15 cellular contexts compared by ENCODE assay signal in genomic region chr13:26011208-26011573, GRCh38. TPM values are rescaled to one million over a fixed set of nuclear protein-coding genes. Genes with fewer than 3 reads are reported as not detected.
DNase-seq lines count a peak whose midpoint lies in the region; ATAC-seq and TF ChIP-seq lines count a peak whose summit lies in the region.
"Had no signal": no experiment of that assay in that cellular context is flagged by ENCODE, and none has a peak within 500 bp of the region (broad histone marks: within the 10 kb centered on the region; RNA-seq: fewer than 3 reads in every experiment).

No MANE protein-coding gene starts in this region.

- no peak overlapping the region for H3K4me3 ChIP-seq in BLaER1 treated with 17β-estradiol and CSF1 and Interleukin-3, amounts not matched to agents 10 nM and 100 nM
- H3K4me3 ChIP-seq in CD8-positive, alpha-beta T cell (ENCODE audit: low read depth, low read length) = no peak overlapping the region
- H3K4me3 ChIP-seq in naive thymus-derived CD4-positive, alpha-beta T cell (ENCODE audit: low read length) = no peak overlapping the region
- H3K4me3 ChIP-seq: K562 had no signal

- no peak for TF ChIP-seq CTCF in CD8-positive, alpha-beta T cell (IDR thresholded peaks at IDR 0.05)
- no peak for TF ChIP-seq CTCF in omental fat pad (IDR thresholded peaks at IDR 0.05)

- H3K4me1 Mint-ChIP-seq in CD8-positive, alpha-beta T cell (ENCODE audit: low read depth) = peaks cover 41% of the 10 kb centered on the region
- H3K4me1 Mint-ChIP-seq in activated T-helper 17 cell treated with anti-CD3 and anti-CD28 coated beads, Interleukin-2, amount 50 U/mL, for 72 hours = peaks cover 5% of the 10 kb centered on the region
- peaks cover 7 to 55% (median 41%) of the 10 kb centered on the region in 7 donors for H3K4me1 Mint-ChIP-seq in naive thymus-derived CD4-positive, alpha-beta T cell

- H3K9me3 Mint-ChIP-seq in CD8-positive, alpha-beta T cell = no peaks in the 10 kb centered on the region
- no peaks in the 10 kb centered on the region for H3K9me3 Mint-ChIP-seq in activated T-helper 17 cell treated with anti-CD3 and anti-CD28 coated beads, Interleukin-2, amount 50 U/mL, for 72 hours
- peaks cover 0 to 5% (median 0%) of the 10 kb centered on the region in 11 donors for H3K9me3 Mint-ChIP-seq in naive thymus-derived CD4-positive, alpha-beta T cell
- H3K9me3 Mint-ChIP-seq: GM23338 had no signal

- no peaks in the 10 kb centered on the region for H3K36me3 Mint-ChIP-seq in CD8-positive, alpha-beta T cell
- H3K36me3 Mint-ChIP-seq in activated T-helper 17 cell treated with anti-CD3 and anti-CD28 coated beads, Interleukin-2, amount 50 U/mL, for 72 hours (ENCODE audit: low read depth) = no peaks in the 10 kb centered on the region
- H3K36me3 Mint-ChIP-seq in naive thymus-derived CD4-positive, alpha-beta T cell = peaks cover 0 to 5% (median 5%) of the 10 kb centered on the region in 5 donors
- H3K36me3 Mint-ChIP-seq: CD14-positive monocyte had no signal

- CTCF ChIA-PET in CD8-positive, alpha-beta T cell (lab: Charles Lee) = no interaction called here
- CTCF ChIA-PET in naive thymus-derived CD4-positive, alpha-beta T cell (lab: Charles Lee) = no interaction called here

- peak overlapping the region; percentile 8 for H3K4me3 Mint-ChIP-seq in CD8-positive, alpha-beta T cell
- peak overlapping the region; percentile 72 for H3K4me3 Mint-ChIP-seq in activated T-helper 17 cell treated with anti-CD3 and anti-CD28 coated beads, Interleukin-2, amount 50 U/mL, for 72 hours
- H3K4me3 Mint-ChIP-seq in naive thymus-derived CD4-positive, alpha-beta T cell = peak overlapping the region in 9 of 10 donors; percentile 5 to 89 (median 85)
- H3K4me3 Mint-ChIP-seq: CD14-positive monocyte, GM23338 had no signal

- H3K27ac Mint-ChIP-seq in CD8-positive, alpha-beta T cell = peak overlapping the region; percentile 97
- no peak overlapping the region for H3K27ac Mint-ChIP-seq in activated T-helper 17 cell treated with anti-CD3 and anti-CD28 coated beads, Interleukin-2, amount 50 U/mL, for 72 hours
- peak overlapping the region in 7 of 9 donors; percentile 67 to 95 (median 87) for H3K27ac Mint-ChIP-seq in naive thymus-derived CD4-positive, alpha-beta T cell
- H3K27ac Mint-ChIP-seq: CD14-positive monocyte, GM23338 had no signal

- H3K9me3 ChIP-seq in BLaER1 treated with 17β-estradiol and CSF1 and Interleukin-3, amounts not matched to agents 10 nM and 100 nM (replicated peaks in 1 of 11) = peaks cover 0 to 16% (median 7%) of the 10 kb centered on the region in 11 experiments; a peak in 14 of 22 replicates
- H3K9me3 ChIP-seq in CD8-positive, alpha-beta T cell (ENCODE audit: low read length) = no peaks in the 10 kb centered on the region
- no peaks in the 10 kb centered on the region for H3K9me3 ChIP-seq in naive thymus-derived CD4-positive, alpha-beta T cell (ENCODE audit: control insufficient read depth in 2 of 3, low read length in 3 of 3)

- H3K27ac ChIP-seq in BLaER1 treated with 17β-estradiol and CSF1 and Interleukin-3, amounts not matched to agents 10 nM and 100 nM = no peak overlapping the region
- no peak overlapping the region for H3K27ac ChIP-seq in CD8-positive, alpha-beta T cell (ENCODE audit: low read depth, low read length)
- peak overlapping the region; percentile 90 for H3K27ac ChIP-seq in naive thymus-derived CD4-positive, alpha-beta T cell (ENCODE audit: low read depth, low read length)

- no peaks in the 10 kb centered on the region for H4K20me1 ChIP-seq in BLaER1 treated with 17β-estradiol and CSF1 and Interleukin-3, amounts not matched to agents 10 nM and 100 nM

- ATAC-seq in CD8-positive, alpha-beta T cell = no peak
- no peak for ATAC-seq in activated T-helper 17 cell treated with anti-CD3 and anti-CD28 coated beads, Interleukin-2, amount 50 U/mL, for 72 hours (replicated peaks)
- no peak for ATAC-seq in naive thymus-derived CD4-positive, alpha-beta T cell
- no peak for ATAC-seq in omental fat pad (ENCODE audit: low FRiP score)
- ATAC-seq: K562, Right ventricle myocardium inferior had no signal

- no peak overlapping the region for H3K9ac ChIP-seq in BLaER1 treated with 17β-estradiol and CSF1 and Interleukin-3, amounts not matched to agents 10 nM and 100 nM

- H3K27me3 ChIP-seq in BLaER1 treated with 17β-estradiol and CSF1 and Interleukin-3, amounts not matched to agents 10 nM and 100 nM = no peaks in the 10 kb centered on the region
- no peaks in the 10 kb centered on the region for H3K27me3 ChIP-seq in CD8-positive, alpha-beta T cell (ENCODE audit: insufficient read depth, low read length)
- H3K27me3 ChIP-seq in naive thymus-derived CD4-positive, alpha-beta T cell (ENCODE audit: control insufficient read depth in 2 of 2, insufficient read depth in 2 of 2, low read length in 2 of 2) = no peaks in the 10 kb centered on the region

- H3K4me2 ChIP-seq in BLaER1 treated with 17β-estradiol and CSF1 and Interleukin-3, amounts not matched to agents 10 nM and 100 nM = peak overlapping the region in 6 of 11 experiments; percentile 78 to 91 (median 82); a peak in 10 of 22 replicates

- H3K4me1 ChIP-seq in BLaER1 treated with 17β-estradiol and CSF1 and Interleukin-3, amounts not matched to agents 10 nM and 100 nM = peaks cover 26 to 45% (median 36%) of the 10 kb centered on the region in 10 experiments
- H3K4me1 ChIP-seq in CD8-positive, alpha-beta T cell (ENCODE audit: insufficient read depth, low read length) = peaks cover 17% of the 10 kb centered on the region
- peaks cover 0 to 4% of the 10 kb centered on the region in 2 donors for H3K4me1 ChIP-seq in naive thymus-derived CD4-positive, alpha-beta T cell (ENCODE audit: control insufficient read depth in 2 of 2, insufficient read depth in 2 of 2, low read length in 2 of 2)

- intact Hi-C loops in CD8-positive, alpha-beta T cell (cut with DNase I, micrococcal nuclease) = loop anchor here (5.0 to 10.0 kb wide), 6 partner anchors 39 to 1434 kb away; partner anchors contain the start of gene SHISA2 (in 1 of the 2)
- intact Hi-C loops in naive thymus-derived CD4-positive, alpha-beta T cell (cut with micrococcal nuclease) = loop anchor here (5.0 kb wide), 3 partner anchors 39 to 176 kb away; partner anchors contain the start of gene SHISA2 (in 1 of the 2)

- POLR2A ChIA-PET in CD8-positive, alpha-beta T cell (lab: Charles Lee) = no interaction called here
- POLR2A ChIA-PET in naive thymus-derived CD4-positive, alpha-beta T cell (lab: Charles Lee) = interaction anchor here (0.7 to 1.9 kb wide), 5 partner anchors 11 to 135 kb away, joined by 3 to 7 read pairs (median 3); no protein-coding TSS in a partner anchor

- no peak for DNase-seq in CD8-positive, alpha-beta T cell
- no peak for DNase-seq in naive thymus-derived CD4-positive, alpha-beta T cell
- DNase-seq in LoVo (ENCODE audit: low spot score) (no peak), hepatic stellate cell (ENCODE audit: low spot score) (no peak), omental fat pad (ENCODE audit: low spot score) (no peak)
- DNase-seq: Calu3, MV-4-11, NCI-H1694 treated with DMSO at 0.1 percent for 48 hours had no signal

- no peaks in the 10 kb centered on the region for H3K36me3 ChIP-seq in BLaER1 treated with 17β-estradiol and CSF1 and Interleukin-3, amounts not matched to agents 10 nM and 100 nM
- no peaks in the 10 kb centered on the region for H3K36me3 ChIP-seq in CD8-positive, alpha-beta T cell (ENCODE audit: insufficient read depth, low read length)
- no peaks in the 10 kb centered on the region for H3K36me3 ChIP-seq in naive thymus-derived CD4-positive, alpha-beta T cell (ENCODE audit: control insufficient read depth in 2 of 3, insufficient read depth in 3 of 3, low read length in 3 of 3)

- no peaks in the 10 kb centered on the region for H3K27me3 Mint-ChIP-seq in CD8-positive, alpha-beta T cell (ENCODE audit: low read depth)
- H3K27me3 Mint-ChIP-seq in activated T-helper 17 cell treated with anti-CD3 and anti-CD28 coated beads, Interleukin-2, amount 50 U/mL, for 72 hours = no peaks in the 10 kb centered on the region
- H3K27me3 Mint-ChIP-seq in naive thymus-derived CD4-positive, alpha-beta T cell = no peaks in the 10 kb centered on the region

RNA-seq across cellular contexts. Expression of gene SHISA2, which starts 40.6 kb away (rescaled TPM):
- 1 to 10 TPM; 6.4 to 6.8 TPM for total RNA-seq in CD8-positive, alpha-beta T cell
- total RNA-seq in activated T-helper 17 cell treated with anti-CD3 and anti-CD28 coated beads, Interleukin-2, amount 50 U/mL, for 72 hours = under 1 TPM; 0.13 to 0.30 TPM
- total RNA-seq in naive thymus-derived CD4-positive, alpha-beta T cell = 1 to 10 TPM in 4 of 5 experiments, under 1 TPM in 1; 0.98 to 3.6 (median 1.6) TPM
- polyA plus RNA-seq in naive thymus-derived CD4-positive, alpha-beta T cell = under 1 TPM; 0.25 to 0.95 TPM
- total RNA-seq in omental fat pad = 1 to 10 TPM in 2 of 4 donors, under 1 TPM in 2; 0.25 to 2.0 (median 1.1) TPM
- total RNA-seq: K562, OCI-LY7 had no signal
- polyA plus RNA-seq: CD14-positive monocyte, K562 had no signal

Comparison
In these comparisons a context has a peak if more than half of its experiments do, and no peak if none do; other contexts are left out.
1. H3K4me3 Mint-ChIP-seq: peak in every context shown above with its lines; median percentile 85 in naive thymus-derived CD4-positive, alpha-beta T cell; 72 in activated T-helper 17 cell treated with anti-CD3 and anti-CD28 coated beads, Interleukin-2, amount 50 U/mL, for 72 hours; 8 in CD8-positive, alpha-beta T cell.